Comparison of ENCODE assay signal across 32 cellular contexts in the genomic region with DNA sequence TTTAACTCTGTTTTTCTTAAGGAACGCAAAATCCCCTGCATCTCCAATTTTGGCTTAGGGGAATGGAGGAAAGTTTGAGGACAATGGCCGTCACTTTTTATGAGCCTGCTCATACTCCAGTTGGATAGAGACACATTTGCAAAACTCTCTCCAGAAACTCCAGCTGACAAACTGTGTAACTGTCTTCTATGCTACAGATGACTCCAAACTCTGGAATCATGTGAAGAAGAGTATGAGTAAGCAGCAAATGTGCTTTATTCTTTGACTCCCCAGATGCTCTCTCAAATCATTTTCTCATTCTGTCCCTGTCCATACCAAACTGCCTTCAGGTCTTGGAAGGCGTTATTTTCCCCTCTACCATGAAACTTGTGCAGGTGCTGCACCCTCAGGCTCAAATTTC.
"Had no signal": no experiment of that assay in that cellular context is flagged by ENCODE, and none has a peak within 500 bp of the region (broad histone marks: within the 10 kb centered on the region; RNA-seq: fewer than 3 reads in every experiment).

No MANE protein-coding gene starts in this region.

- H3K27ac Mint-ChIP-seq: activated CD4-positive, alpha-beta memory T cell treated with anti-CD3 and anti-CD28 coated beads, Interleukin-2, amount 10 ng/mL, durations not matched to agents 7 days and 5 days; activated CD4-positive, alpha-beta T cell treated with anti-CD3 and anti-CD28 coated beads, Interleukin-2, amount 10 ng/mL, durations not matched to agents 7 days and 5 days; activated naive CD4-positive, alpha-beta T cell treated with anti-CD3 and anti-CD28 coated beads, Interleukin-2, amount 50 U/mL, for 24 hours; activated naive CD8-positive, alpha-beta T cell treated with anti-CD3 and anti-CD28 coated beads for 36 hours; activated naive CD8-positive, alpha-beta T cell treated with anti-CD3 and anti-CD28 coated beads, Interleukin-2, amount 50 U/mL, for 24 hours; activated T-helper 17 cell treated with anti-CD3 and anti-CD28 coated beads, Interleukin-2, amount 50 U/mL, for 72 hours; T-helper 17 cell; T-helper 2 cell treated with Interferon-gamma antibody and Interleukin-4, amounts not matched to agents 5 μg/mL and 100 μg/mL, for 36 hours had no signal

- H3K36me3 Mint-ChIP-seq: activated naive CD4-positive, alpha-beta T cell treated with anti-CD3 and anti-CD28 coated beads, Interleukin-2, amount 50 U/mL, for 24 hours; activated naive CD8-positive, alpha-beta T cell treated with anti-CD3 and anti-CD28 coated beads for 36 hours had no signal

- H3K4me3 ChIP-seq: adrenal gland, body of pancreas, gastroesophageal sphincter, heart right ventricle, hepatocyte had no signal

- H3K36me3 ChIP-seq: adrenal gland, gastroesophageal sphincter, heart right ventricle had no signal

- ATAC-seq: activated naive CD8-positive, alpha-beta T cell treated with anti-CD3 and anti-CD28 coated beads, Interleukin-2, amount 50 U/mL, for 24 hours; activated T-cell treated with anti-CD3 and anti-CD28 coated beads, Interleukin-2, amount 50 U/mL, for 4 hours; activated T-helper 17 cell treated with anti-CD3 and anti-CD28 coated beads, Interleukin-2, amount 50 U/mL, for 72 hours; body of pancreas; gastroesophageal sphincter; heart right ventricle; T-helper 17 cell had no signal

- H3K4me2 ChIP-seq: hepatocyte had no signal

- H3K9me3 Mint-ChIP-seq: activated CD4-positive, alpha-beta memory T cell treated with anti-CD3 and anti-CD28 coated beads, Interleukin-2, amount 10 ng/mL, durations not matched to agents 7 days and 5 days; activated CD4-positive, alpha-beta T cell treated with anti-CD3 and anti-CD28 coated beads, Interleukin-2, amount 10 ng/mL, durations not matched to agents 7 days and 5 days; activated naive CD4-positive, alpha-beta T cell treated with anti-CD3 and anti-CD28 coated beads, Interleukin-2, amount 50 U/mL, for 24 hours; activated naive CD8-positive, alpha-beta T cell treated with anti-CD3 and anti-CD28 coated beads for 36 hours; activated T-cell treated with anti-CD3 and anti-CD28 coated beads, Interleukin-2, amount 50 U/mL, for 4 hours; T-helper 2 cell treated with Interferon-gamma antibody and Interleukin-4, amounts not matched to agents 5 μg/mL and 100 μg/mL, for 36 hours had no signal

- H2AFZ ChIP-seq: hepatocyte had no signal

- DNase-seq: activated CD4-positive, alpha-beta memory T cell treated with anti-CD3 and anti-CD28 coated beads, Interleukin-2, amount 10 ng/mL, durations not matched to agents 7 days and 5 days; activated CD4-positive, alpha-beta T cell treated with anti-CD3 and anti-CD28 coated beads for 1 hour; activated CD4-positive, alpha-beta T cell treated with anti-CD3 and anti-CD28 coated beads for 4 hours; activated CD4-positive, alpha-beta T cell treated with anti-CD3 and anti-CD28 coated beads, Interleukin-2, amount 10 ng/mL, durations not matched to agents 7 days and 5 days; activated CD4-positive, alpha-beta T cell treated with anti-CD3 and anti-CD28 coated beads, Interleukin-2, amount 50 U/mL, for 4 hours; activated CD8-positive, alpha-beta memory T cell treated with anti-CD3 and anti-CD28 coated beads, Interleukin-2, amount 50 U/mL, for 48 hours; activated effector memory CD4-positive, alpha-beta T cell treated with Interleukin-2 at 50 U/mL for 16 hours; activated gamma-delta T cell treated with Interleukin-2 at 50 U/mL for 16 hours; activated naive CD4-positive, alpha-beta T cell treated with Interleukin-2 at 50 U/mL for 16 hours; activated naive CD8-positive, alpha-beta T cell treated with anti-CD3 and anti-CD28 coated beads for 36 hours; activated naive CD8-positive, alpha-beta T cell treated with anti-CD3 and anti-CD28 coated beads, Interleukin-2, amount 50 U/mL, for 24 hours; activated T-cell treated with anti-CD3 and anti-CD28 coated beads for 4 hours; activated T-cell treated with anti-CD3 and anti-CD28 coated beads, Interleukin-2, amount 50 U/mL, for 4 hours; adrenal gland; amygdala; aorta; body of pancreas; caudate nucleus; cortex of kidney; dermis blood vessel endothelial cell; effector CD4-positive, alpha-beta T cell; foreskin melanocyte; heart right ventricle; T-helper 1 cell; T-helper 17 cell; T1000 had no signal

- H3K27me3 ChIP-seq: adrenal gland, body of pancreas, gastroesophageal sphincter, heart right ventricle, hepatocyte had no signal

- H3K27ac ChIP-seq: adrenal gland, body of pancreas, epithelial cell of prostate, gastroesophageal sphincter, heart right ventricle, hepatocyte had no signal

- H3K9me3 ChIP-seq: adrenal gland, body of pancreas, gastroesophageal sphincter, heart right ventricle had no signal

- H3K4me1 ChIP-seq: adrenal gland, body of pancreas, gastroesophageal sphincter, heart right ventricle had no signal

- H3K79me2 ChIP-seq: hepatocyte had no signal

- H3K4me3 Mint-ChIP-seq: activated CD4-positive, alpha-beta memory T cell treated with anti-CD3 and anti-CD28 coated beads, Interleukin-2, amount 10 ng/mL, durations not matched to agents 7 days and 5 days; activated CD4-positive, alpha-beta T cell treated with anti-CD3 and anti-CD28 coated beads, Interleukin-2, amount 10 ng/mL, durations not matched to agents 7 days and 5 days; activated naive CD4-positive, alpha-beta T cell treated with anti-CD3 and anti-CD28 coated beads, Interleukin-2, amount 50 U/mL, for 24 hours; activated naive CD8-positive, alpha-beta T cell treated with anti-CD3 and anti-CD28 coated beads for 36 hours; activated naive CD8-positive, alpha-beta T cell treated with anti-CD3 and anti-CD28 coated beads, Interleukin-2, amount 50 U/mL, for 24 hours; activated T-cell treated with anti-CD3 and anti-CD28 coated beads, Interleukin-2, amount 50 U/mL, for 4 hours; activated T-helper 17 cell treated with anti-CD3 and anti-CD28 coated beads, Interleukin-2, amount 50 U/mL, for 72 hours; T-helper 17 cell; T-helper 2 cell treated with Interferon-gamma antibody and Interleukin-4, amounts not matched to agents 5 μg/mL and 100 μg/mL, for 36 hours had no signal

- H3K27me3 Mint-ChIP-seq: activated CD4-positive, alpha-beta memory T cell treated with anti-CD3 and anti-CD28 coated beads, Interleukin-2, amount 10 ng/mL, durations not matched to agents 7 days and 5 days; activated CD4-positive, alpha-beta T cell treated with anti-CD3 and anti-CD28 coated beads, Interleukin-2, amount 10 ng/mL, durations not matched to agents 7 days and 5 days; activated naive CD4-positive, alpha-beta T cell treated with anti-CD3 and anti-CD28 coated beads, Interleukin-2, amount 50 U/mL, for 24 hours; activated naive CD8-positive, alpha-beta T cell treated with anti-CD3 and anti-CD28 coated beads for 36 hours; activated naive CD8-positive, alpha-beta T cell treated with anti-CD3 and anti-CD28 coated beads, Interleukin-2, amount 50 U/mL, for 24 hours; activated T-helper 17 cell treated with anti-CD3 and anti-CD28 coated beads, Interleukin-2, amount 50 U/mL, for 72 hours; T-helper 17 cell had no signal

- H3K4me1 Mint-ChIP-seq: activated CD4-positive, alpha-beta memory T cell treated with anti-CD3 and anti-CD28 coated beads, Interleukin-2, amount 10 ng/mL, durations not matched to agents 7 days and 5 days; activated CD4-positive, alpha-beta T cell treated with anti-CD3 and anti-CD28 coated beads, Interleukin-2, amount 10 ng/mL, durations not matched to agents 7 days and 5 days; activated naive CD4-positive, alpha-beta T cell treated with anti-CD3 and anti-CD28 coated beads, Interleukin-2, amount 50 U/mL, for 24 hours; activated naive CD8-positive, alpha-beta T cell treated with anti-CD3 and anti-CD28 coated beads for 36 hours; activated naive CD8-positive, alpha-beta T cell treated with anti-CD3 and anti-CD28 coated beads, Interleukin-2, amount 50 U/mL, for 24 hours; activated T-helper 17 cell treated with anti-CD3 and anti-CD28 coated beads, Interleukin-2, amount 50 U/mL, for 72 hours; T-helper 17 cell had no signal
